Comparison of ENCODE assay signal across 9 cellular contexts in genomic region chr10:92419740-92420553, GRCh38.
A peak's percentile ranks its signal among the peaks of the same experiment; 100 is the strongest.
DNase-seq lines count a peak whose midpoint lies in the region; ATAC-seq and TF ChIP-seq lines count a peak whose summit lies in the region.
"Had no signal": no experiment of that assay in that cellular context is flagged by ENCODE, and none has a peak within 500 bp of the region (broad histone marks: within the 10 kb centered on the region; RNA-seq: fewer than 3 reads in every experiment).

No MANE protein-coding gene starts in this region.

- peaks cover 61% of the 10 kb centered on the region for H3K27me3 Mint-ChIP-seq in activated T-cell treated with anti-CD3 and anti-CD28 coated beads, Interleukin-2, amount 50 U/mL, for 24 hours
- H3K27me3 Mint-ChIP-seq in endothelial cell (ENCODE audit: unreplicated experiment): peaks cover 7% of the 10 kb centered on the region
- H3K27me3 Mint-ChIP-seq in type B pancreatic cell: peaks cover 28% of the 10 kb centered on the region

- no peak for ATAC-seq in HG03280 (IDR thresholded peaks at IDR 0.05; ENCODE audit: unreplicated experiment)

- DNase-seq in activated T-cell treated with anti-CD3 and anti-CD28 coated beads, Interleukin-2, amount 50 U/mL, for 24 hours: peak; percentile 34
- no peak for DNase-seq in activated T-cell treated with anti-CD3 and anti-CD28 coated beads, Interleukin-2, amount 50 U/mL, for 1 hour
- DNase-seq in endothelial cell (ENCODE audit: low spot score) (no peak), lung microvascular endothelial cell (ENCODE audit: low read depth in 2 of 2) (peak; percentile 25 to 57), type B pancreatic cell (ENCODE audit: extremely low spot score, unreplicated experiment) (no peak), cerebellar cortex (ENCODE audit: low spot score) (no peak), hippocampal formation (lab: John Stamatoyannopoulos, UW) (no peak)

- peak overlapping the region; percentile 26 for H3K4me3 Mint-ChIP-seq in activated T-cell treated with anti-CD3 and anti-CD28 coated beads, Interleukin-2, amount 50 U/mL, for 24 hours
- peak overlapping the region; percentile 73 for H3K4me3 Mint-ChIP-seq in endothelial cell (ENCODE audit: unreplicated experiment)
- H3K4me3 Mint-ChIP-seq in type B pancreatic cell: peak overlapping the region; percentile 74

- peaks cover 10% of the 10 kb centered on the region for H3K9me3 Mint-ChIP-seq in activated T-cell treated with anti-CD3 and anti-CD28 coated beads, Interleukin-2, amount 50 U/mL, for 24 hours
- H3K9me3 Mint-ChIP-seq in endothelial cell (ENCODE audit: unreplicated experiment) (no peaks in the 10 kb centered on the region), type B pancreatic cell (peaks cover 4% of the 10 kb centered on the region)

- H3K27ac Mint-ChIP-seq in activated T-cell treated with anti-CD3 and anti-CD28 coated beads, Interleukin-2, amount 50 U/mL, for 24 hours: no peak overlapping the region
- H3K27ac Mint-ChIP-seq in endothelial cell (ENCODE audit: unreplicated experiment) (no peak overlapping the region), type B pancreatic cell (peak overlapping the region; percentile 41)
- H3K27ac Mint-ChIP-seq: CD4-positive, CD25-positive, alpha-beta regulatory T cell had no signal

- H3K36me3 Mint-ChIP-seq in activated T-cell treated with anti-CD3 and anti-CD28 coated beads, Interleukin-2, amount 50 U/mL, for 24 hours (ENCODE audit: low read depth): no peaks in the 10 kb centered on the region
- H3K36me3 Mint-ChIP-seq in endothelial cell (ENCODE audit: low read depth, unreplicated experiment) (peaks cover 4% of the 10 kb centered on the region), type B pancreatic cell (no peaks in the 10 kb centered on the region)
- H3K36me3 Mint-ChIP-seq: CD4-positive, CD25-positive, alpha-beta regulatory T cell had no signal

- peaks cover 4% of the 10 kb centered on the region for H3K4me1 Mint-ChIP-seq in activated T-cell treated with anti-CD3 and anti-CD28 coated beads, Interleukin-2, amount 50 U/mL, for 24 hours (ENCODE audit: low read depth)
- H3K4me1 Mint-ChIP-seq in endothelial cell (ENCODE audit: unreplicated experiment) (peaks cover 10% of the 10 kb centered on the region), type B pancreatic cell (ENCODE audit: unreplicated experiment) (no peaks in the 10 kb centered on the region)

- TF ChIP-seq CTCF in endothelial cell (IDR thresholded peaks at IDR 0.05; ENCODE audit: unreplicated experiment) (no peak), type B pancreatic cell (conservative IDR thresholded peaks at IDR 0.05) (no peak)

Comparison
In these comparisons a context has a peak if more than half of its experiments do, and no peak if none do; other contexts are left out.
1. DNase-seq: peak in activated T-cell treated with anti-CD3 and anti-CD28 coated beads, Interleukin-2, amount 50 U/mL, for 24 hours (single experiment) and lung microvascular endothelial cell (2 of 2); none in activated T-cell treated with anti-CD3 and anti-CD28 coated beads, Interleukin-2, amount 50 U/mL, for 1 hour (single experiment), endothelial cell (single experiment), type B pancreatic cell (single experiment), cerebellar cortex (single experiment) and hippocampal formation (0 of 2).
2. Peak in every context shown above with its lines, with median percentiles within 50 percentile points of each other: H3K4me3 Mint-ChIP-seq.